ENCODE assay signal across 17 cellular contexts in the genomic region with DNA sequence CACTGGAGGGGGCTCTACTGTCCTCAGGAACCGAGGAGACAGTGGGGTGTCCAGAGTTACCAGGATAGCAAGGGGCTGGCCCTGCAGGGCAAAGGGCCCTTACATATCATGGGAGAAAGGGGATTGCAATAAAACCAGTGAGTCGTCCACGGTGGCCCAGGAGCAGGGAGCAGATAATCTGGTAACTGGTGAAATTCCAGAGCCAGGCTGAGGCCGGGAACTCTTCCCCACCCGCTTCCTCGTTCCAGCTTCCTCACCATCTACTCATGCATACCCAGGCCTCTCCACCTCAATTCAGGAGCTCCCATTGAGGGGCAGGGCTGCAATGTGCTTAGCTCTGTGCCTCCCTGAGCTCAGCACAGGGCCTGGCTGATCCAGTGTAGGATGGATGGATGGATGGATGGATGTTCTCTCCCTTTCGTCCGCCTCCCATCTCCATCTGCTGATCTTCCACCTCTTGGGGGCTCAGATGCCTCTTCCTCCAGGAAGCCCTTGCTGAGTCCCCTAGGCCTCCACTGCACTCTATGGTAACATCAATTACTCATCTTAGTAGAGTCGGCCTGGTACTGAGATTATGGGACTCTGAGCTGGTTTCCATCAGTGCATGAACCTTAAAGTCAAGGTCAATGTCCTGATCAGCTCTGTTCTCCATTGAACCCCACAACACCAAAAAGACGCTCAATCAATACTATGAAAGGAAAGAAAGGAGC. TPM values are rescaled to one million over a fixed set of nuclear protein-coding genes. Genes with fewer than 3 reads are reported as not detected.
DNase-seq lines count a peak whose midpoint lies in the region; ATAC-seq and TF ChIP-seq lines count a peak whose summit lies in the region.
"Had no signal": no experiment of that assay in that cellular context is flagged by ENCODE, and none has a peak within 500 bp of the region (broad histone marks: within the 10 kb centered on the region; RNA-seq: fewer than 3 reads in every experiment).

No MANE protein-coding gene starts in this region.

- H3K27ac ChIP-seq in spleen = no peak overlapping the region
- H3K27ac ChIP-seq: left lung, testis had no signal

- H3K4me3 Mint-ChIP-seq in activated naive CD4-positive, alpha-beta T cell treated with anti-CD3 and anti-CD28 coated beads, Interleukin-2, amount 50 U/mL, for 24 hours = no peak overlapping the region
- no peak overlapping the region for H3K4me3 Mint-ChIP-seq in T-helper 17 cell
- H3K4me3 Mint-ChIP-seq: activated CD4-positive, alpha-beta memory T cell treated with anti-CD3 and anti-CD28 coated beads, Interleukin-2, amount 10 ng/mL, durations not matched to agents 7 days and 5 days; CD4-positive, alpha-beta T cell; central memory CD8-positive, alpha-beta T cell had no signal

- H3K27me3 ChIP-seq in spleen (replicated peaks in 1 of 7) = peaks cover 0 to 38% (median 18%) of the 10 kb centered on the region in 7 donors
- H3K27me3 ChIP-seq: testis had no signal

- H3K4me3 ChIP-seq in spleen = no peak overlapping the region
- H3K4me3 ChIP-seq: left lung, testis had no signal

- no peaks in the 10 kb centered on the region for H3K9me3 Mint-ChIP-seq in activated naive CD4-positive, alpha-beta T cell treated with anti-CD3 and anti-CD28 coated beads, Interleukin-2, amount 50 U/mL, for 24 hours
- H3K9me3 Mint-ChIP-seq: activated CD4-positive, alpha-beta memory T cell treated with anti-CD3 and anti-CD28 coated beads, Interleukin-2, amount 10 ng/mL, durations not matched to agents 7 days and 5 days; CD4-positive, alpha-beta T cell; central memory CD8-positive, alpha-beta T cell had no signal

- no peaks in the 10 kb centered on the region for H3K36me3 ChIP-seq in spleen
- H3K36me3 ChIP-seq: left lung had no signal

- no peaks in the 10 kb centered on the region for H3K36me3 Mint-ChIP-seq in activated naive CD4-positive, alpha-beta T cell treated with anti-CD3 and anti-CD28 coated beads, Interleukin-2, amount 50 U/mL, for 24 hours
- H3K36me3 Mint-ChIP-seq in T-helper 17 cell (ENCODE audit: low read depth) = no peaks in the 10 kb centered on the region

- peak overlapping the region; percentile 85 for H3K27ac Mint-ChIP-seq in activated naive CD4-positive, alpha-beta T cell treated with anti-CD3 and anti-CD28 coated beads, Interleukin-2, amount 50 U/mL, for 24 hours
- H3K27ac Mint-ChIP-seq in T-helper 17 cell = peak overlapping the region; percentile 3
- H3K27ac Mint-ChIP-seq: activated CD4-positive, alpha-beta memory T cell treated with anti-CD3 and anti-CD28 coated beads, Interleukin-2, amount 10 ng/mL, durations not matched to agents 7 days and 5 days; CD4-positive, alpha-beta T cell had no signal

- ATAC-seq in HG02588 (IDR thresholded peaks at IDR 0.05; ENCODE audit: unreplicated experiment) = peak; percentile 17
- ATAC-seq in T-helper 17 cell = no peak
- ATAC-seq in GM19452 (IDR thresholded peaks at IDR 0.05; ENCODE audit: unreplicated experiment) = no peak
- ATAC-seq in GM18858 (IDR thresholded peaks at IDR 0.05; ENCODE audit: unreplicated experiment) = no peak
- ATAC-seq: Right ventricle myocardium inferior had no signal

- no peaks in the 10 kb centered on the region for H3K9me3 ChIP-seq in T-helper 17 cell (ENCODE audit: control insufficient read depth, low read length, poor library complexity, severe bottlenecking)
- no peaks in the 10 kb centered on the region for H3K9me3 ChIP-seq in spleen
- H3K9me3 ChIP-seq: left lung, testis had no signal

- H3K4me1 Mint-ChIP-seq in activated naive CD4-positive, alpha-beta T cell treated with anti-CD3 and anti-CD28 coated beads, Interleukin-2, amount 50 U/mL, for 24 hours = peaks cover 8% of the 10 kb centered on the region
- H3K4me1 Mint-ChIP-seq in T-helper 17 cell = no peaks in the 10 kb centered on the region
- H3K4me1 Mint-ChIP-seq: central memory CD8-positive, alpha-beta T cell had no signal

- H3K4me1 ChIP-seq in spleen = peaks cover 0 to 26% (median 9%) of the 10 kb centered on the region in 6 donors

- H3K27me3 Mint-ChIP-seq in activated naive CD4-positive, alpha-beta T cell treated with anti-CD3 and anti-CD28 coated beads, Interleukin-2, amount 50 U/mL, for 24 hours = peaks cover 6% of the 10 kb centered on the region
- H3K27me3 Mint-ChIP-seq in T-helper 17 cell = peaks cover 44% of the 10 kb centered on the region

- no peak for TF ChIP-seq CTCF in spleen (IDR thresholded peaks at IDR 0.05 in 8 of 11, conservative IDR thresholded peaks at IDR 0.05 in 3 of 11)

- intact Hi-C loops in spleen (cut with DNase I; ENCODE audit: low total_unique reads) = no loop called here

- TF ChIP-seq POLR2A in spleen (IDR thresholded peaks at IDR 0.05) = no peak

- no peak for DNase-seq in activated naive CD4-positive, alpha-beta T cell (lab: John Stamatoyannopoulos, UW)
- DNase-seq in T-helper 17 cell (no peak), spleen (peak; percentile 33)
- DNase-seq in stimulated activated CD4-positive, alpha-beta T cell treated with anti-CD3 and anti-CD28 coated beads, Interleukin-1b, Interleukin-23, amount 100 ng/mL, for 48 hours = no peak
- DNase-seq: CD4-positive, alpha-beta T cell; KBM-7; left lung; NCI-H2081; NCI-H524; testis had no signal

- WGBS in spleen, 5 donors = 78 to 90% (median 85%) methylated on average over 10 of the region's 10 CpGs

RNA-seq across cellular contexts. Expression of a gene that starts 41.2 kb away (rescaled TPM):
- 1 to 10 TPM in 1 of 2 donors, under 1 TPM in 1; 0.90 to 1.3 TPM for total RNA-seq in T-helper 17 cell
- 100 to 1,000 TPM in 1 of 7 donors, 10 to 100 TPM in 6; 22.3 to 115 (median 70.2) TPM for total RNA-seq in spleen
- polyA plus RNA-seq in spleen = 10 to 100 TPM in 1 of 3 donors, 1 to 10 TPM in 2; 9.4 to 31.3 (median 9.6) TPM

RNA-seq across cellular contexts. Expression of a gene that starts 56.5 kb away (rescaled TPM):
- total RNA-seq in T-helper 17 cell = 10 to 100 TPM; 20.7 to 24.7 TPM
- total RNA-seq in spleen = 10 to 100 TPM; 13.7 to 32.3 (median 18.2) TPM
- 10 to 100 TPM in 2 of 3 donors, 1 to 10 TPM in 1; 8.9 to 11.5 (median 10.7) TPM for polyA plus RNA-seq in spleen

Comparison
In these comparisons a context has a peak if more than half of its experiments do, and no peak if none do; other contexts are left out.
1. RNA of a gene that starts 41.2 kb away (total RNA-seq): 22.3 to 115 TPM in spleen; 0.90 to 1.3 TPM in T-helper 17 cell; every median in the first group is over 10 times any median in the second.